ENCODE assay signal across 8 cellular contexts in the genomic region with DNA sequence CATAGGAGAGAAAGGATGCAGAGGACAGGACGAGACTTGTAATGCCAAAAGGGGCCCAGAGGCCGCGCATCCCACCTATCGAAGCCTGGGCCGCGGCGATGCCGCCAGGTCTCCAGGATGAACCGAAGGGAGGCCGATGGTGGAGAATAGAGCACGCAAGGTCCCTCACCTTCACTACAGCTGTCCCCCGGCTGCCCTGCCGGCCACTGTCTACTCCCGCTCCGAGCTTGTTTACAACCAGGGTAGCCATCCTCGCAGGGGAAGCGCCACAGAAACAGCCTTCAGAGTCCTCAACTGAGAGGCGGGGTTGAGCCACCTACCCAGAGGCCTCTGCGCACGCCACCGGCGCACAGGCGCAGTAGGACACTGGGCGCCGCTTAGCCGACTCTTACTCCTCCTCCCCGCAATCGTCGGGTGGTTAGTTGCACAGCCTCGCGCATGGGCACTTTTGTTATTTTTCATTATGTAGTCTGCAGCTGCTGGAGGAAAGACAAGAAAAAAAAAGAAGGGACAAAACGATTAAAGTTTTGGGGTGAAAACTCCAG. TPM values are rescaled to one million over a fixed set of nuclear protein-coding genes. Genes with fewer than 3 reads are reported as not detected.
DNase-seq lines count a peak whose midpoint lies in the region; ATAC-seq, FAIRE-seq and TF ChIP-seq lines count a peak whose summit lies in the region.

A gene (minus strand): TSS at position 309 of the 545 bp plus-strand sequence. CDS start 59 bp downstream, at position 250.

- H3K27me3 ChIP-seq in DOHH2 (ENCODE audit: control insufficient read depth, low read length), result no peaks in the 10 kb centered on the region
- no peaks in the 10 kb centered on the region for H3K27me3 ChIP-seq in GM23248 (replicated peaks; ENCODE audit: insufficient read depth)
- H3K27me3 ChIP-seq in Karpas-422 (ENCODE audit: low read length), result no peaks in the 10 kb centered on the region
- no peaks in the 10 kb centered on the region for H3K27me3 ChIP-seq in fibroblast of lung (ENCODE audit: control insufficient read depth, insufficient read depth, low read length)

- H4K20me1 ChIP-seq in DOHH2 (ENCODE audit: control insufficient read depth, insufficient read depth, low read depth, low read length) (no peaks in the 10 kb centered on the region), GM23248 (ENCODE audit: insufficient read depth) (peaks cover 1% of the 10 kb centered on the region; the same call in 1 of the 2 replicates), Karpas-422 (ENCODE audit: insufficient read depth, low read depth, low read length) (peaks cover 9% of the 10 kb centered on the region; the same call in 1 of the 2 replicates), fibroblast of lung (ENCODE audit: control insufficient read depth, extremely low read depth, insufficient read depth, low read length) (no peaks in the 10 kb centered on the region)

- H3K9ac ChIP-seq in GM23248, result peak within 1 kb of the TSS; percentile 90
- peak within 1 kb of the TSS; percentile 91 for H3K9ac ChIP-seq in Karpas-422 (ENCODE audit: low read length)
- H3K9ac ChIP-seq in fibroblast of lung (ENCODE audit: insufficient read depth, low read length), result peak within 1 kb of the TSS; percentile 79

- H3K9me2 ChIP-seq in DOHH2 (replicated peaks; ENCODE audit: control insufficient read depth, low read length) (no peaks in the 10 kb centered on the region), GM23248 (ENCODE audit: insufficient read depth) (no peaks in the 10 kb centered on the region), Karpas-422 (replicated peaks; ENCODE audit: insufficient read depth, low read length) (no peaks in the 10 kb centered on the region)

- H3K36me3 ChIP-seq in DOHH2 (ENCODE audit: control insufficient read depth, low read length) (no peaks in the 10 kb centered on the region), GM23248 (ENCODE audit: low read depth) (no peaks in the 10 kb centered on the region; the same call in none of the 2 replicates), Karpas-422 (ENCODE audit: insufficient read depth, low read length) (peaks cover 11% of the 10 kb centered on the region; the same call in 1 of the 2 replicates), fibroblast of lung (ENCODE audit: control insufficient read depth, insufficient read depth, low read length) (no peaks in the 10 kb centered on the region)

- 1 to 2% methylated on average over 29 to 32 of the region's 32 CpGs for WGBS in GM23248 (ENCODE audit: low coverage in 1 of 2, low lambda C conversion rate in 2 of 2, missing lambda C conversion rate in 2 of 2), 2 experiments

- H2AFZ ChIP-seq in GM23248, result peak within 1 kb of the TSS; percentile 99
- H2AFZ ChIP-seq in Karpas-422 (ENCODE audit: low read length), result peak within 1 kb of the TSS; percentile 84
- peak within 1 kb of the TSS; percentile 97 for H2AFZ ChIP-seq in fibroblast of lung (ENCODE audit: low read length)

- no peaks in the 10 kb centered on the region for H3K27me3 Mint-ChIP-seq in natural killer cell (ENCODE audit: low read depth in 2 of 2)

- peaks cover 37 to 38% of the 10 kb centered on the region in 2 donors for H3K4me1 Mint-ChIP-seq in natural killer cell

- H3K4me1 ChIP-seq in DOHH2 (ENCODE audit: control insufficient read depth, low read length) (peaks cover 22% of the 10 kb centered on the region), GM23248 (ENCODE audit: insufficient read depth) (peaks cover 30% of the 10 kb centered on the region), Karpas-422 (ENCODE audit: low read length) (peaks cover 36% of the 10 kb centered on the region), fibroblast of lung (ENCODE audit: control insufficient read depth, extremely low read depth, insufficient read depth, low read length) (peaks cover 2% of the 10 kb centered on the region)

- intact Hi-C loops in natural killer cell (cut with micrococcal nuclease), result loop anchor here (1.0 to 2.0 kb wide), 3 partner anchors 61 to 521 kb away; a partner anchor contains a TSS

- H3K36me3 Mint-ChIP-seq in natural killer cell, result no peaks in the 10 kb centered on the region

- peak within 1 kb of the TSS; percentile 94 for H3K4me3 Mint-ChIP-seq in natural killer cell

- DNase-seq in GM23248 (peak; percentile 99), Karpas-422 (peak; percentile 97), RCC 7860 (ENCODE audit: low spot score) (peak; percentile 61), activated T-helper 1 cell treated with Interleukin-2 at 50 U/mL for 16 hours (ENCODE audit: low read depth) (peak; percentile 87), fibroblast of lung (ENCODE audit: low read depth in 2 of 2) (peak; percentile 91 to 93), natural killer cell (peak; percentile 89)
- DNase-seq in stimulated activated naive CD4-positive, alpha-beta T cell (lab: John Stamatoyannopoulos, UW), result peak; percentile 83 to 99 (median 92)

- FAIRE-seq in RCC 7860 (lab: Jason Lieb, UNC), result no peak

- H3K4me2 ChIP-seq in DOHH2 (ENCODE audit: low read length) (peak within 1 kb of the TSS; percentile 86), GM23248 (ENCODE audit: unreplicated experiment) (peak within 1 kb of the TSS; percentile 100), Karpas-422 (ENCODE audit: low read depth, low read length, poor library complexity, severe bottlenecking) (peak within 1 kb of the TSS; percentile 95), fibroblast of lung (ENCODE audit: extremely low read depth, insufficient read depth, low read length) (peak within 1 kb of the TSS; percentile 98)

- ATAC-seq in natural killer cell, result peak; percentile 91 to 98 (median 93)

- H3K79me2 ChIP-seq in DOHH2 (ENCODE audit: control insufficient read depth, low read length) (peaks cover 78% of the 10 kb centered on the region), GM23248 (ENCODE audit: insufficient read depth) (peaks cover 91% of the 10 kb centered on the region), Karpas-422 (ENCODE audit: low read length) (peaks cover 92% of the 10 kb centered on the region), fibroblast of lung (ENCODE audit: control insufficient read depth, insufficient read depth, low read length) (peaks cover 63% of the 10 kb centered on the region)

- TF ChIP-seq CTCF in DOHH2 (IDR thresholded peaks at IDR 0.05; ENCODE audit: low read depth, low read length, poor library complexity, severe bottlenecking) (no peak), fibroblast of lung (conservative IDR thresholded peaks at IDR 0.05 in 1 of 2, IDR thresholded peaks at IDR 0.05 in 1 of 2; ENCODE audit: low read depth in 1 of 2, low read length in 2 of 2) (no peak), natural killer cell (IDR thresholded peaks at IDR 0.05) (no peak)

- no peaks in the 10 kb centered on the region for H3K9me3 Mint-ChIP-seq in natural killer cell

- in situ Hi-C loops in GM23248 (cut with MboI), result no loop called here

- H3F3A ChIP-seq in DOHH2 (ENCODE audit: control insufficient read depth, insufficient read depth), result no peaks in the 10 kb centered on the region
- H3F3A ChIP-seq in GM23248 (ENCODE audit: insufficient read depth), result peaks cover 14% of the 10 kb centered on the region

- H3K9me3 ChIP-seq in DOHH2 (ENCODE audit: control insufficient read depth, insufficient read depth, low read length), result no peaks in the 10 kb centered on the region
- no peaks in the 10 kb centered on the region for H3K9me3 ChIP-seq in GM23248 (ENCODE audit: low read depth)
- no peaks in the 10 kb centered on the region for H3K9me3 ChIP-seq in Karpas-422 (ENCODE audit: low read length)
- H3K9me3 ChIP-seq in fibroblast of lung (ENCODE audit: control insufficient read depth, insufficient read depth, low read depth, low read length), result no peaks in the 10 kb centered on the region

- peak within 1 kb of the TSS; percentile 73 for H3K27ac ChIP-seq in DOHH2 (ENCODE audit: low read depth, low read length)
- H3K27ac ChIP-seq in GM23248, result peak within 1 kb of the TSS; percentile 85
- peak within 1 kb of the TSS; percentile 81 for H3K27ac ChIP-seq in Karpas-422 (ENCODE audit: low read length)
- peak within 1 kb of the TSS; percentile 81 for H3K27ac ChIP-seq in fibroblast of lung (ENCODE audit: insufficient read depth, low read length)

- H3K27ac Mint-ChIP-seq in natural killer cell, result peak within 1 kb of the TSS; percentile 96 to 99

- H3K4me3 ChIP-seq in DOHH2 (ENCODE audit: low read length) (peak within 1 kb of the TSS; percentile 87), GM23248 (peak within 1 kb of the TSS; percentile 96), Karpas-422 (ENCODE audit: low read length) (peak within 1 kb of the TSS; percentile 76), fibroblast of lung (replicated peaks in 1 of 4; ENCODE audit: control extremely low read depth in 1 of 4, insufficient read depth in 1 of 4, low read depth in 3 of 4, low read length in 4 of 4) (peak within 1 kb of the TSS; percentile 64 to 97 (median 90))

RNA-seq across cellular contexts. Expression of the gene that starts here (rescaled TPM):
- total RNA-seq in GM23248 (2014; rRNA removed; shearing (Covaris generic)), result 17.8 and 19.1 TPM in 2 replicates
- polyA plus RNA-seq in GM23248 (2016; fragmentation: Nextera tagmentation; extraction: Ambion mirVana), result 2.7 and 2.9 TPM in 2 replicates
- total RNA-seq in Karpas-422 (2014; rRNA removed; shearing (Covaris generic); ENCODE audit: low replicate concordance), result 32.1 and 44.1 TPM in 2 replicates
- 48.6 and 51.1 TPM in 2 replicates for total RNA-seq in fibroblast of lung
- 9.5 and 14.1 TPM in 2 replicates for polyA plus RNA-seq in fibroblast of lung
- 8.1 and 10.8 TPM in 2 replicates for polyA plus RNA-seq in fibroblast of lung (2012)
- 5.1 and 12.0 TPM in 2 replicates for polyA minus RNA-seq in fibroblast of lung (ENCODE audit: low replicate concordance)
- total RNA-seq in natural killer cell, result 10 to 100 TPM; 13.4 to 23.3 (median 18.8) TPM

Comparison
In these comparisons a context has a peak if more than half of its experiments do, and no peak if none do; other contexts are left out.
1. Peak in every context shown above with its lines: DNase-seq, ATAC-seq, H3K4me3 ChIP-seq and H3K27ac ChIP-seq.